In genomic region chr2:217784996-217785543, GRCh38 we compare ENCODE assay signal across 9 cellular contexts.
DNase-seq lines count a peak whose midpoint lies in the region; ATAC-seq, FAIRE-seq and TF ChIP-seq lines count a peak whose summit lies in the region.
"Had no signal": no experiment of that assay in that cellular context is flagged by ENCODE, and none has a peak within 500 bp of the region (broad histone marks: within the 10 kb centered on the region; RNA-seq: fewer than 3 reads in every experiment).

No MANE protein-coding gene starts in this region.

- H3K4me3 ChIP-seq in SK-N-SH (ENCODE audit: low read depth in 2 of 2, low read length in 1 of 2) = no peak overlapping the region; a peak in 1 of 4 replicates
- no peak overlapping the region for H3K4me3 ChIP-seq in HepG2 (replicated peaks in 1 of 3; ENCODE audit: insufficient read depth in 1 of 3, low read depth in 2 of 3, low read length in 3 of 3)

- TF ChIP-seq RAD21 in SK-N-SH (IDR thresholded peaks at IDR 0.05; ENCODE audit: low read length) (no peak), HepG2 (CRISPR knock-in tag; IDR thresholded peaks at IDR 0.05) (no peak)

- no peak for FAIRE-seq in HepG2 (lab: Jason Lieb, UNC)

- no TSS peak for BruUV-seq in HepG2 (replicated peaks; lab: Mats Ljungman, UMichigan)

- POLR2A ChIA-PET in SK-N-SH (lab: Yijun Ruan, JAX) = interaction anchor here (0.6 to 2.3 kb wide), 4 partner anchors 102 to 250 kb away, joined by 3 to 8 read pairs (median 5); no protein-coding TSS in a partner anchor
- POLR2A ChIA-PET in HepG2 (lab: Yijun Ruan, JAX) = interaction anchor here (0.8 to 1.2 kb wide), 2 partner anchors 102 to 118 kb away, joined by 3 to 4 read pairs; no protein-coding TSS in a partner anchor

- no peak overlapping the region for H3K4me3 Mint-ChIP-seq in stimulated activated naive CD8-positive, alpha-beta T cell treated with anti-CD3 and anti-CD28 coated beads, Interleukin-15, amount 100 ng/mL, for 72 hours

- H3K9ac ChIP-seq in SK-N-SH (no peak overlapping the region), HepG2 (ENCODE audit: insufficient read depth, low read depth, low read length) (no peak overlapping the region)

- 72% methylated on average over 13 of the region's 14 CpGs for WGBS in SK-N-SH (ENCODE audit: low lambda C conversion rate)
- WGBS in HepG2 (ENCODE audit: low lambda C conversion rate) = 19% methylated on average over 14 of the region's 14 CpGs

- H3K27me3 ChIP-seq in SK-N-SH (ENCODE audit: insufficient read depth) (no peaks in the 10 kb centered on the region), HepG2 (ENCODE audit: control insufficient read depth in 1 of 2, insufficient read depth in 2 of 2, low read length in 2 of 2) (no peaks in the 10 kb centered on the region)
- H3K27me3 ChIP-seq: brain microvascular endothelial cell had no signal

- peaks cover 0 to 26% of the 10 kb centered on the region in 2 experiments for H3K36me3 ChIP-seq in SK-N-SH (replicated peaks in 1 of 2; ENCODE audit: control insufficient read depth in 1 of 2, insufficient read depth in 2 of 2, low read length in 1 of 2)
- no peaks in the 10 kb centered on the region for H3K36me3 ChIP-seq in HepG2 (replicated peaks in 1 of 2; ENCODE audit: control insufficient read depth in 1 of 2, insufficient read depth in 2 of 2, low read length in 2 of 2)
- H3K36me3 ChIP-seq: brain microvascular endothelial cell had no signal

- TF ChIP-seq POLR2A in HepG2 (IDR thresholded peaks at IDR 0.05; ENCODE audit: insufficient read depth in 1 of 2, low read depth in 2 of 2, low read length in 2 of 2) (no peak; a peak in 1 of 4 replicates), erythroblast (IDR thresholded peaks at IDR 0.05; ENCODE audit: low read length) (no peak)

- H3K4me1 ChIP-seq in SK-N-SH (ENCODE audit: control insufficient read depth in 1 of 2, insufficient read depth in 2 of 2, low read depth in 1 of 2, low read length in 1 of 2) = peaks cover 0 to 9% of the 10 kb centered on the region in 2 experiments; a peak in 2 of 4 replicates
- peaks cover 36% of the 10 kb centered on the region for H3K4me1 ChIP-seq in HepG2 (ENCODE audit: insufficient read depth, low read length)

- CTCF ChIA-PET in SK-N-SH (lab: Yijun Ruan, JAX) = interaction anchor here (0.6 to 18.5 kb wide), 62 partner anchors 9 to 611 kb away, joined by 3 to 666 read pairs (median 6); partner anchors contain the start of genes RUFY4 and TNS1
- CTCF ChIA-PET in HepG2 (lab: Yijun Ruan, JAX; ENCODE audit: low intra/inter-chr PET ratio, low total read pairs) = interaction anchor here (0.8 to 6.4 kb wide), 9 partner anchors 102 to 251 kb away, joined by 3 to 106 read pairs (median 7); no protein-coding TSS in a partner anchor

- in situ Hi-C loops in HepG2 (cut with HindIII; ENCODE audit: extremely low pct_ligation_motif_present, low pct_unique_long_range_greater_than_20kb) = loop anchor here (5.0 kb wide), 1 partner anchor 247 kb away; no protein-coding TSS in a partner anchor

- peaks cover 0 to 8% of the 10 kb centered on the region in 2 donors for H3K9me3 Mint-ChIP-seq in stimulated activated naive CD8-positive, alpha-beta T cell treated with anti-CD3 and anti-CD28 coated beads, Interleukin-15, amount 100 ng/mL, for 72 hours

- ATAC-seq in stimulated activated naive CD8-positive, alpha-beta T cell treated with anti-CD3 and anti-CD28 coated beads, Interleukin-15, amount 100 ng/mL, for 72 hours = peak; percentile 39
- ATAC-seq in stimulated activated naive CD8-positive, alpha-beta T cell treated with anti-CD3 and anti-CD28 coated beads, Interleukin-15, Interleukin-2, amounts not matched to agents 100 U/mL and 50 U/mL, for 24 hours = no peak
- peak; percentile 24 for ATAC-seq in HepG2
- ATAC-seq in GM21367 (IDR thresholded peaks at IDR 0.05; ENCODE audit: unreplicated experiment) = no peak

- intact Hi-C loops in HepG2 (cut with micrococcal nuclease; ENCODE audit: unreplicated experiment) = loop anchor here (1.0 to 5.0 kb wide), 6 partner anchors 101 to 284 kb away; partner anchors contain the start of gene RUFY4

- no peak for DNase-seq in stimulated activated naive CD8-positive, alpha-beta T cell treated with anti-CD3 and anti-CD28 coated beads, Interleukin-15, amount 100 ng/mL, for 72 hours
- no peak for DNase-seq in stimulated activated naive CD8-positive, alpha-beta T cell treated with anti-CD3 and anti-CD28 coated beads, Interleukin-15, Interleukin-2, amounts not matched to agents 100 U/mL and 50 U/mL, for 24 hours
- DNase-seq in SK-N-SH (no peak), HepG2 (ENCODE audit: low spot score) (no peak), NCI-H82 (lab: John Stamatoyannopoulos, UW) (no peak), SIG-M5 (lab: John Stamatoyannopoulos, UW) (no peak), erythroblast (lab: John Stamatoyannopoulos, UW) (no peak)

- no peaks in the 10 kb centered on the region for H3K9me3 ChIP-seq in SK-N-SH
- peaks cover 7% of the 10 kb centered on the region; the same call in 1 of the 2 replicates for H3K9me3 ChIP-seq in HepG2 (ENCODE audit: low read length)

- peak overlapping the region; percentile 77; the same call in 1 of the 2 replicates for H2AFZ ChIP-seq in SK-N-SH (ENCODE audit: low read depth)
- no peak overlapping the region for H2AFZ ChIP-seq in HepG2 (ENCODE audit: low read length)

- peaks cover 24% of the 10 kb centered on the region for H3F3A ChIP-seq in SK-N-SH (replicated peaks; ENCODE audit: insufficient read depth)

- H4K20me1 ChIP-seq in SK-N-SH (ENCODE audit: insufficient read depth) (no peaks in the 10 kb centered on the region), HepG2 (ENCODE audit: insufficient read depth, low read length) (no peaks in the 10 kb centered on the region; the same call in 1 of the 2 replicates)

- no peak for TF ChIP-seq EP300 in SK-N-SH (IDR thresholded peaks at IDR 0.05; ENCODE audit: borderline replicate concordance in 1 of 2, low read depth in 1 of 2, low read length in 1 of 2)
- TF ChIP-seq EP300 in HepG2 (IDR thresholded peaks at IDR 0.05; ENCODE audit: low read depth in 2 of 2, low read length in 2 of 2) = no peak
- no peak for TF ChIP-seq EP300 in HepG2 (CRISPR knock-in tag; IDR thresholded peaks at IDR 0.05; ENCODE audit: borderline replicate concordance)

- H3K79me2 ChIP-seq in SK-N-SH (ENCODE audit: insufficient read depth) (no peaks in the 10 kb centered on the region), HepG2 (ENCODE audit: insufficient read depth, low read length) (no peaks in the 10 kb centered on the region)

- H3K4me2 ChIP-seq in SK-N-SH (no peak overlapping the region), HepG2 (ENCODE audit: low read depth, low read length) (peak overlapping the region; percentile 5; the same call in 1 of the 2 replicates)

- H3K27ac Mint-ChIP-seq in stimulated activated naive CD8-positive, alpha-beta T cell treated with anti-CD3 and anti-CD28 coated beads, Interleukin-15, amount 100 ng/mL, for 72 hours = peak overlapping the region in 1 of 2 donors; percentile 14

- no peak for TF ChIP-seq CTCF in SK-N-SH (IDR thresholded peaks at IDR 0.05)
- no peak for TF ChIP-seq CTCF in HepG2 (CRISPR knock-in tag; IDR thresholded peaks at IDR 0.05)

- peaks cover 8% of the 10 kb centered on the region for H3K27me3 Mint-ChIP-seq in stimulated activated naive CD8-positive, alpha-beta T cell treated with anti-CD3 and anti-CD28 coated beads, Interleukin-15, amount 100 ng/mL, for 72 hours

- H3K9me2 ChIP-seq in SK-N-SH = no peaks in the 10 kb centered on the region

- H3K27ac ChIP-seq in SK-N-SH (ENCODE audit: low read depth in 2 of 2, low read length in 1 of 2) (no peak overlapping the region), HepG2 (ENCODE audit: extremely low read length, insufficient read depth, low read length) (no peak overlapping the region)
- H3K27ac ChIP-seq: brain microvascular endothelial cell had no signal

- peaks cover 25% of the 10 kb centered on the region for H3K4me1 Mint-ChIP-seq in stimulated activated naive CD8-positive, alpha-beta T cell treated with anti-CD3 and anti-CD28 coated beads, Interleukin-15, amount 100 ng/mL, for 72 hours

TF ChIP-seq in SK-N-SH, 30 proteins besides CTCF, POLR2A, EP300 and RAD21 (continues in another document):
- TF ChIP-seq, protein P1, sequence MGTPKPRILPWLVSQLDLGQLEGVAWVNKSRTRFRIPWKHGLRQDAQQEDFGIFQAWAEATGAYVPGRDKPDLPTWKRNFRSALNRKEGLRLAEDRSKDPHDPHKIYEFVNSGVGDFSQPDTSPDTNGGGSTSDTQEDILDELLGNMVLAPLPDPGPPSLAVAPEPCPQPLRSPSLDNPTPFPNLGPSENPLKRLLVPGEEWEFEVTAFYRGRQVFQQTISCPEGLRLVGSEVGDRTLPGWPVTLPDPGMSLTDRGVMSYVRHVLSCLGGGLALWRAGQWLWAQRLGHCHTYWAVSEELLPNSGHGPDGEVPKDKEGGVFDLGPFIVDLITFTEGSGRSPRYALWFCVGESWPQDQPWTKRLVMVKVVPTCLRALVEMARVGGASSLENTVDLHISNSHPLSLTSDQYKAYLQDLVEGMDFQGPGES (IDR thresholded peaks at IDR 0.05; ENCODE audit: low read depth, low read length) = no peak

TF ChIP-seq in HepG2, 621 proteins besides CTCF, POLR2A, EP300 and RAD21 (continues in another document):
- TF ChIP-seq ARNT2 (CRISPR knock-in tag; IDR thresholded peaks at IDR 0.05; ENCODE audit: low read depth) (no peak), TBX2 (CRISPR knock-in tag; IDR thresholded peaks at IDR 0.05; ENCODE audit: borderline replicate concordance) (0 out of 2 replicates have a peak, but pooled peaks have one; percentile 19), PHF5A (CRISPR knock-in tag; IDR thresholded peaks at IDR 0.05; ENCODE audit: low read depth, unreplicated experiment) (no peak), ZNF607 (CRISPR knock-in tag; IDR thresholded peaks at IDR 0.05; ENCODE audit: borderline replicate concordance) (0 out of 2 replicates have a peak, but pooled peaks have one; percentile 60), MAZ (IDR thresholded peaks at IDR 0.05; ENCODE audit: borderline replicate concordance, low read depth, low read length) (0 out of 2 replicates have a peak, but pooled peaks have one; percentile 14), MAZ (CRISPR knock-in tag; IDR thresholded peaks at IDR 0.05; ENCODE audit: low read depth) (no peak), ZNF430 (CRISPR knock-in tag; IDR thresholded peaks at IDR 0.05) (no peak), ZNF354B (CRISPR knock-in tag; IDR thresholded peaks at IDR 0.05) (0 out of 2 replicates have a peak, but pooled peaks have one; percentile 42), ZSCAN31 (CRISPR knock-in tag; IDR thresholded peaks at IDR 0.05; ENCODE audit: low read depth) (no peak), ZNF224 (CRISPR knock-in tag; IDR thresholded peaks at IDR 0.05) (no peak), ZNF557 (CRISPR knock-in tag; IDR thresholded peaks at IDR 0.05) (no peak), ZNF451 (CRISPR knock-in tag; IDR thresholded peaks at IDR 0.05) (0 out of 2 replicates have a peak, but pooled peaks have one; percentile 1), ZNF598 (CRISPR knock-in tag; IDR thresholded peaks at IDR 0.05; ENCODE audit: borderline replicate concordance) (no peak), CREM (IDR thresholded peaks at IDR 0.05) (no peak), CREM (CRISPR knock-in tag; IDR thresholded peaks at IDR 0.05) (no peak)

Comparison
In these comparisons a context has a peak if more than half of its experiments do, and no peak if none do; other contexts are left out.
1. ATAC-seq: peak in stimulated activated naive CD8-positive, alpha-beta T cell treated with anti-CD3 and anti-CD28 coated beads, Interleukin-15, amount 100 ng/mL, for 72 hours (single experiment) and HepG2 (single experiment); none in stimulated activated naive CD8-positive, alpha-beta T cell treated with anti-CD3 and anti-CD28 coated beads, Interleukin-15, Interleukin-2, amounts not matched to agents 100 U/mL and 50 U/mL, for 24 hours (single experiment) and GM21367 (single experiment).